In genomic region chr9:116154334-116154975, GRCh38 we compare ENCODE assay signal across 1 cellular context.
TF ChIP-seq lines count a peak whose summit lies in the region.

No MANE protein-coding gene starts in this region.

TF ChIP-seq in IMR-90, 13 proteins besides CTCF, POLR2A, EP300 and RAD21:
- TF ChIP-seq, protein P1, sequence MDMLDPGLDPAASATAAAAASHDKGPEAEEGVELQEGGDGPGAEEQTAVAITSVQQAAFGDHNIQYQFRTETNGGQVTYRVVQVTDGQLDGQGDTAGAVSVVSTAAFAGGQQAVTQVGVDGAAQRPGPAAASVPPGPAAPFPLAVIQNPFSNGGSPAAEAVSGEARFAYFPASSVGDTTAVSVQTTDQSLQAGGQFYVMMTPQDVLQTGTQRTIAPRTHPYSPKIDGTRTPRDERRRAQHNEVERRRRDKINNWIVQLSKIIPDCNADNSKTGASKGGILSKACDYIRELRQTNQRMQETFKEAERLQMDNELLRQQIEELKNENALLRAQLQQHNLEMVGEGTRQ (IDR thresholded peaks at IDR 0.05; ENCODE audit: low read depth, low read length): no peak
- TF ChIP-seq NFE2L2 (IDR thresholded peaks at IDR 0.05; ENCODE audit: low read depth, low read length): no peak
- no peak for TF ChIP-seq RFX5 (IDR thresholded peaks at IDR 0.05; ENCODE audit: low read depth, low read length)
- TF ChIP-seq MAZ (IDR thresholded peaks at IDR 0.05; ENCODE audit: borderline replicate concordance, low read depth, low read length): no peak
- no peak for TF ChIP-seq FOS (IDR thresholded peaks at IDR 0.05; ENCODE audit: low read depth, low read length)
- no peak for TF ChIP-seq RCOR1 (IDR thresholded peaks at IDR 0.05; ENCODE audit: insufficient replicate concordance, low read length)
- no peak for TF ChIP-seq SMC3 (IDR thresholded peaks at IDR 0.05; ENCODE audit: low read depth, low read length)
- no peak for TF ChIP-seq CEBPB (IDR thresholded peaks at IDR 0.05; ENCODE audit: low read depth, low read length)
- no peak for TF ChIP-seq MAFK (IDR thresholded peaks at IDR 0.05; ENCODE audit: low read depth, low read length)
- no peak for TF ChIP-seq CHD1 (IDR thresholded peaks at IDR 0.05; ENCODE audit: low read depth, low read length)
- TF ChIP-seq MXI1 (IDR thresholded peaks at IDR 0.05; ENCODE audit: borderline replicate concordance, low read depth, low read length): no peak
- TF ChIP-seq, protein P2, sequence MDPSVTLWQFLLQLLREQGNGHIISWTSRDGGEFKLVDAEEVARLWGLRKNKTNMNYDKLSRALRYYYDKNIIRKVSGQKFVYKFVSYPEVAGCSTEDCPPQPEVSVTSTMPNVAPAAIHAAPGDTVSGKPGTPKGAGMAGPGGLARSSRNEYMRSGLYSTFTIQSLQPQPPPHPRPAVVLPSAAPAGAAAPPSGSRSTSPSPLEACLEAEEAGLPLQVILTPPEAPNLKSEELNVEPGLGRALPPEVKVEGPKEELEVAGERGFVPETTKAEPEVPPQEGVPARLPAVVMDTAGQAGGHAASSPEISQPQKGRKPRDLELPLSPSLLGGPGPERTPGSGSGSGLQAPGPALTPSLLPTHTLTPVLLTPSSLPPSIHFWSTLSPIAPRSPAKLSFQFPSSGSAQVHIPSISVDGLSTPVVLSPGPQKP (IDR thresholded peaks at IDR 0.05; ENCODE audit: borderline replicate concordance, low read depth, low read length): no peak
- no peak for TF ChIP-seq BHLHE40 (IDR thresholded peaks at IDR 0.05; ENCODE audit: low read depth, low read length)
TF ChIP-seq in IMR-90: peak in this region for 0.
